8 cellular contexts compared by ENCODE assay signal in the genomic region with DNA sequence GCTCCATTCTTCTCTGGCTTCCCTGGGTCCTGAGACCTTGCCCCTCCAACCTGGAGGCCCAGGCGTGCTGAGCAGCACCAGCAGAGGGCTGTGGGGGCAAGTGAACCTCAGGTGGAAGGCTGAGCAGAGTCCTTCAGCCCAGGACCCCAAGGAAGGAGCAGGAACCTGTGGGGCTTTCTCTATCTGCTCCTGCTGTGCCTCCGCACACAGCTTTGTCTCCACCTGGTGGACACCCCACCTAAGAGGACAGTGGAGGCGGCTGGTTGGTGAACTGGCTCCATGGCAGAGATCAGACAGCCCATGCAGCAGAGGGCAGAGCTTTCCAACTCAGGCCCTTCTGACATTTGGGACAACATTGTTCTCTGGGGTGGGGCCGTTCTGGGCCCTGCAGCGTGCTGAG. TPM values are rescaled to one million over a fixed set of nuclear protein-coding genes. Genes with fewer than 3 reads are reported as not detected.
A peak's percentile ranks its signal among the peaks of the same experiment; 100 is the strongest.
DNase-seq lines count a peak whose midpoint lies in the region; ATAC-seq and TF ChIP-seq lines count a peak whose summit lies in the region.

No MANE protein-coding gene starts in this region.

- peaks cover 0 to 20% (median 16%) of the 10 kb centered on the region in 3 donors for H3K9me3 ChIP-seq in tibial artery

- TF ChIP-seq CTCF in GM23338 (conservative IDR thresholded peaks at IDR 0.05; ENCODE audit: low read depth in 2 of 2) (peak; percentile 71 to 92), tibial artery (IDR thresholded peaks at IDR 0.05) (no peak)

- H3K9me2 ChIP-seq in GM23338 (ENCODE audit: insufficient read depth), result no peaks in the 10 kb centered on the region

- H3K4me3 Mint-ChIP-seq in GM23338, result no peak overlapping the region

- H3K36me3 Mint-ChIP-seq in GM23338 (ENCODE audit: low read depth), result peaks cover 48% of the 10 kb centered on the region

- in situ Hi-C loops in ACHN (cut with HindIII; ENCODE audit: low pct_ligation_motif_present, low pct_unique_long_range_greater_than_20kb, low sequenced_read_pairs), result no loop called here

- DNase-seq in ACHN (peak; percentile 48), GM23338 (ENCODE audit: low spot score) (peak; percentile 84), SKM-1 (lab: John Stamatoyannopoulos, UW; ENCODE audit: unreplicated experiment) (peak; percentile 31), dermis blood vessel endothelial cell (peak; percentile 47), NCI-H187 treated with DMSO at 0.1 percent for 48 hours (lab: John Stamatoyannopoulos, UW) (no peak), foreskin melanocyte (no peak), tibial artery (no peak)
- peak; percentile 12 to 29 (median 20) for DNase-seq in stimulated activated CD4-positive, alpha-beta T cell treated with anti-CD3 and anti-CD28 coated beads, Interleukin-12 subunit alpha, Interleukin-12 subunit beta, amount 100 ng/mL, for 48 hours (ENCODE audit: low read depth in 2 of 3, low spot score in 1 of 3)

- H3K36me3 ChIP-seq in GM23338 (ENCODE audit: insufficient read depth) (0 out of 2 replicates have a peak, but pooled peaks cover 4% of the 10 kb centered on the region), tibial artery (no peaks in the 10 kb centered on the region)

- H3K4me2 ChIP-seq in GM23338, result no peak overlapping the region

- H3K27ac Mint-ChIP-seq in GM23338, result no peak overlapping the region

- peak; percentile 94 for ATAC-seq in GM23338

- H2AFZ ChIP-seq in GM23338, result no peak overlapping the region

- H3K27ac ChIP-seq in GM23338 (ENCODE audit: low read depth), result no peak overlapping the region
- no peak overlapping the region for H3K27ac ChIP-seq in tibial artery

- H3K27me3 Mint-ChIP-seq in GM23338 (ENCODE audit: insufficient read depth, low read depth, poor library complexity), result peaks cover 13% of the 10 kb centered on the region

- no peaks in the 10 kb centered on the region for H3K4me1 Mint-ChIP-seq in GM23338

- no peaks in the 10 kb centered on the region for H3K79me2 ChIP-seq in GM23338 (replicated peaks; ENCODE audit: insufficient read depth)

- intact Hi-C loops in tibial artery (cut with DNase I; ENCODE audit: low total_unique reads), result no loop called here

- peaks cover 42% of the 10 kb centered on the region for H3K9me3 Mint-ChIP-seq in GM23338

- H3K4me3 ChIP-seq in GM23338 (no peak overlapping the region), tibial artery (no peak overlapping the region)

- H3K4me1 ChIP-seq in GM23338 (ENCODE audit: insufficient read depth), result no peaks in the 10 kb centered on the region
- H3K4me1 ChIP-seq in tibial artery, result no peaks in the 10 kb centered on the region

- no peaks in the 10 kb centered on the region for H3K27me3 ChIP-seq in GM23338 (ENCODE audit: insufficient read depth)
- peaks cover 0 to 12% of the 10 kb centered on the region in 2 donors for H3K27me3 ChIP-seq in tibial artery

- no peaks in the 10 kb centered on the region for H4K20me1 ChIP-seq in GM23338 (replicated peaks; ENCODE audit: insufficient read depth)

- no peaks in the 10 kb centered on the region for H3F3A ChIP-seq in GM23338 (replicated peaks; ENCODE audit: low read depth)

TF ChIP-seq in GM23338, 12 proteins besides CTCF, POLR2A, EP300 and RAD21:
- TF ChIP-seq NANOG (IDR thresholded peaks at IDR 0.05; ENCODE audit: borderline replicate concordance) (no peak), ZNF462 (CRISPR knock-in tag; IDR thresholded peaks at IDR 0.05) (0 out of 2 replicates have a peak, but pooled peaks have one; percentile 35)

RNA-seq across cellular contexts. Expression of gene ZFR2, which starts 19.7 kb away (rescaled TPM):
- 13.5 and 15.8 TPM in 2 replicates for total RNA-seq in GM23338 (2014; rRNA removed; shearing (Covaris generic))
- 25.4 and 31.3 TPM in 2 replicates for polyA plus RNA-seq in GM23338 (2016; fragmentation: Nextera tagmentation; extraction: Ambion mirVana)
- 0.17 TPM in 1 of 2 replicates, not detected in the other for total RNA-seq in dermis blood vessel endothelial cell

RNA-seq across cellular contexts. Expression of gene ATCAY, which starts 31.4 kb away (rescaled TPM):
- total RNA-seq in GM23338 (2014; rRNA removed; shearing (Covaris generic)), result 36.4 and 45.7 TPM in 2 replicates
- 16.9 and 22.8 TPM in 2 replicates for polyA plus RNA-seq in GM23338 (2016; fragmentation: Nextera tagmentation; extraction: Ambion mirVana)
- not detected in 2 replicates for total RNA-seq in dermis blood vessel endothelial cell

Comparison
In these comparisons a context has a peak if more than half of its experiments do, and no peak if none do; other contexts are left out.
1. DNase-seq: peak in ACHN (single experiment), GM23338 (single experiment), SKM-1 (single experiment), dermis blood vessel endothelial cell (single experiment) and stimulated activated CD4-positive, alpha-beta T cell treated with anti-CD3 and anti-CD28 coated beads, Interleukin-12 subunit alpha, Interleukin-12 subunit beta, amount 100 ng/mL, for 48 hours (3 of 3); none in NCI-H187 treated with DMSO at 0.1 percent for 48 hours (single experiment), foreskin melanocyte (single experiment) and tibial artery (0 of 2).
2. CTCF ChIP-seq: peak in GM23338 (2 of 2); none in tibial artery (0 of 2).
3. RNA of gene ZFR2, which starts 19.7 kb away (total RNA-seq): 13.5 to 15.8 TPM in GM23338; 0.17 TPM in dermis blood vessel endothelial cell; every median in the first group is over 10 times any median in the second.
4. RNA of gene ATCAY, which starts 31.4 kb away (total RNA-seq): 36.4 to 45.7 TPM in GM23338; not detected in dermis blood vessel endothelial cell; every median in the first group is over 10 times any median in the second.